Comparison of ENCODE assay signal across 17 cellular contexts in genomic region chr22:30371981-30372380, GRCh38.
"Had no signal": no experiment of that assay in that cellular context is flagged by ENCODE, and none has a peak within 500 bp of the region (broad histone marks: within the 10 kb centered on the region; RNA-seq: fewer than 3 reads in every experiment).

No MANE protein-coding gene starts in this region.

- H3K4me1 ChIP-seq: lower lobe of right lung, tibial nerve had no signal

- ATAC-seq: activated T-cell treated with anti-CD3 and anti-CD28 coated beads, Interleukin-2, amount 50 U/mL, for 4 hours; lower lobe of right lung had no signal

- H3K4me3 ChIP-seq: lower lobe of right lung, right atrium auricular region, tibial nerve had no signal

- H3K9me3 ChIP-seq: lower lobe of right lung, right atrium auricular region, tibial nerve had no signal

- H3K27me3 ChIP-seq: brain microvascular endothelial cell, right atrium auricular region, tibial nerve had no signal

- DNase-seq: activated CD4-positive, alpha-beta T cell treated with anti-CD3 and anti-CD28 coated beads for 1 hour; activated CD4-positive, alpha-beta T cell treated with anti-CD3 and anti-CD28 coated beads, Interleukin-2, amount 50 U/mL, for 48 hours; activated gamma-delta T cell; activated naive CD8-positive, alpha-beta T cell treated with anti-CD3 and anti-CD28 coated beads for 36 hours; activated T-cell treated with anti-CD3 and anti-CD28 coated beads, Interleukin-2, amount 50 U/mL, for 4 hours; brain microvascular endothelial cell; dermis blood vessel endothelial cell; hippocampal formation; kidney glomerular epithelial cell; lower lobe of right lung; midbrain; naive B cell; nucleus accumbens; small intestine; T-helper 9 cell had no signal

- H3K27ac ChIP-seq: brain microvascular endothelial cell, lower lobe of right lung, right atrium auricular region, tibial nerve had no signal

- H3K36me3 ChIP-seq: brain microvascular endothelial cell, lower lobe of right lung, right atrium auricular region had no signal
